14 cellular contexts compared by ENCODE assay signal in the genomic region with DNA sequence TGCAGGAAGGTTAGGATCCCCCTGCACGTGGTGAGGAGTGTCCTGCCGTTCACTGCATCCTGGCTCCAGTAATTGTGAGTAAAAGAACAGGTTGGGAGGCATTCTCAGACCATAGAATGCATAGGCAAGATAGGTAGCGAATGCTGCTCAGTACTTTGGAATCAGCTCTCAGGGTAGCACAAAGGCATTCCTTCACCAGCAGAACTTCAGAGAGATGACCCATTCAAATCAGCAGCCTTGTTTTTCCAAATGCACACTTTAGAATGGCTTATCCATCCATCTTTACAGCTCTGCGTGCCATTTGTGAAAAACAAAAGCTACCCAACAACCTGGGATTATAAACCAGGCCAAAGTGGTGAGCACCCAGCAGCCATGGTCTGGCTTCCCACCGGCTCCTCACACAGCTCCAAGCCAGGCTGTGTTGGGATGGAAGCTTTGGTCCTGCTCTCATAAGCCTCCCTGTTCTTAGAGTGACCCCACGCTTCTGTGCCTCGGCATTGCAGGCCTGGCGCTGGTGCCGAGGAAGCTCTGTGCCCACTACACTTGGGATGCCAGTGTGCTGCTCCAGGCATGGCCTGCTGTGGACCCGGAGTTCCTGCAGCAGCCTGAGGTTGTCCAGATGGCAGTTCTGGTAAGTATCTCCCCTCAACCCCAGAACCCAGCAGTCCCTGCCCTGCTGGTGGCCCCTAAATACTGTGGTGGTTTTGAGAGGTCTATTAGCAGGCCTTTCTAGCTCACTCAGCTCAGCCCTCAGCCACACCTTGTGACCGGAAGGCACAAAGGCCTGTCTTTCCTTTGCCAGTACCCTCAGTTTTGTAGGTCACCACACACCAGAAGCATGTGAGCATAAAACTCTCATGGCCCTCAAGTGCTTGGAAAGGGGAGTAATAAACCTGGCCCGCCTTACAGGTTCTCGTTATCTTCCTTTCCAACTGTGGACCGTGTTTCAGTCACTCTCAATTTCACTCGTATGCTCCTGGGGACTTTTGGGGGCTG.
"Had no signal": no experiment of that assay in that cellular context is flagged by ENCODE, and none has a peak within 500 bp of the region (broad histone marks: within the 10 kb centered on the region; RNA-seq: fewer than 3 reads in every experiment).

No MANE protein-coding gene starts in this region.

- H2AFZ ChIP-seq: parathyroid adenoma had no signal

- H3K4me1 ChIP-seq: parathyroid adenoma had no signal

- H3K27me3 ChIP-seq: body of pancreas, tibial nerve had no signal

- H3K79me2 ChIP-seq: parathyroid adenoma had no signal

- H3K27ac ChIP-seq: body of pancreas, epithelial cell of prostate, parathyroid adenoma, skin epidermis, tibial nerve had no signal

- FAIRE-seq: TTC549 had no signal

- ATAC-seq: activated naive CD4-positive, alpha-beta T cell treated with anti-CD3 and anti-CD28 coated beads, Interleukin-2, amount 50 U/mL, for 72 hours; body of pancreas; effector memory CD8-positive, alpha-beta T cell; left colon; T-helper 17 cell had no signal

- H3K4me3 ChIP-seq: body of pancreas, skin epidermis, tibial nerve had no signal

- H3K9ac ChIP-seq: parathyroid adenoma had no signal

- DNase-seq: activated CD4-positive, alpha-beta T cell treated with anti-CD3 and anti-CD28 coated beads, Interleukin-2, amount 50 U/mL, for 1 hour; amniotic stem cell; body of pancreas; effector memory CD8-positive, alpha-beta T cell; left colon; retina; stimulated activated CD4-positive, alpha-beta T cell treated with anti-CD3 and anti-CD28 coated beads, Interleukin-4, amount 100 ng/mL, for 4 hours; T-helper 17 cell had no signal

- H3K9me3 ChIP-seq: body of pancreas, tibial nerve had no signal
